16 cellular contexts compared by ENCODE assay signal in the genomic region with DNA sequence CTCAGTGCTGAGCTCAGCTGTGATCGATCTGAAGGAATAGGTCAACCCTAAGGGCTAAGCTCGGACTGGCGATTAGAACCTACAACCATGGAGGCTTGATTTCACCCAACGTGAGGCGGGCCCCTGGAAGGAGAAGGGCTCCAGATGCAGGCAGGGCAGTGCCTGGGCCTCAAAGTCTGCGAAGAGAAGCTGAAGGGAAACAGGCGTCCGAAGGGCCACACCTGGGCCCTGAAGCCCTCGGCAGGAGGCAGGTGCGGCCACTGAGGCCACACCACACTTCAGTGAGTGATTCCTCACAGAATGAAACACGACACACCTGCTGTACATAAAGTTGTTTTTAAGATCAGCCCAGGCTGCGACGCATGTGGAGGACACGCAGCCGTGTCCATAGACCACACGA.
A peak's percentile ranks its signal among the peaks of the same experiment; 100 is the strongest.
DNase-seq lines count a peak whose midpoint lies in the region; ATAC-seq and TF ChIP-seq lines count a peak whose summit lies in the region.
"Had no signal": no experiment of that assay in that cellular context is flagged by ENCODE, and none has a peak within 500 bp of the region (broad histone marks: within the 10 kb centered on the region; RNA-seq: fewer than 3 reads in every experiment).

No MANE protein-coding gene starts in this region.

- H3K27ac Mint-ChIP-seq in activated T-helper 17 cell treated with anti-CD3 and anti-CD28 coated beads, Interleukin-2, amount 50 U/mL, for 72 hours: peak overlapping the region; percentile 57
- peak overlapping the region; percentile 92 for H3K27ac Mint-ChIP-seq in glutamatergic neuron (ENCODE audit: unreplicated experiment)
- H3K27ac Mint-ChIP-seq: CD4-positive, alpha-beta memory T cell; GM23338; H9 had no signal

- no peaks in the 10 kb centered on the region for H3K9me3 Mint-ChIP-seq in activated T-helper 17 cell treated with anti-CD3 and anti-CD28 coated beads, Interleukin-2, amount 50 U/mL, for 72 hours
- H3K9me3 Mint-ChIP-seq in glutamatergic neuron (ENCODE audit: unreplicated experiment): peaks cover 21% of the 10 kb centered on the region
- H3K9me3 Mint-ChIP-seq: CD4-positive, alpha-beta memory T cell had no signal

- TF ChIP-seq CTCF in glutamatergic neuron (IDR thresholded peaks at IDR 0.05; ENCODE audit: partially characterized antibody, unreplicated experiment): no peak
- TF ChIP-seq CTCF in spleen (IDR thresholded peaks at IDR 0.05 in 8 of 11, conservative IDR thresholded peaks at IDR 0.05 in 3 of 11): no peak
- TF ChIP-seq CTCF in foreskin fibroblast (IDR thresholded peaks at IDR 0.05; ENCODE audit: low read depth, low read length): no peak

- H3K4me1 Mint-ChIP-seq in activated T-helper 17 cell treated with anti-CD3 and anti-CD28 coated beads, Interleukin-2, amount 50 U/mL, for 72 hours: no peaks in the 10 kb centered on the region
- peaks cover 38% of the 10 kb centered on the region for H3K4me1 Mint-ChIP-seq in glutamatergic neuron (ENCODE audit: low read depth, unreplicated experiment)
- H3K4me1 Mint-ChIP-seq: CD4-positive, alpha-beta memory T cell; GM23338 had no signal

- no peaks in the 10 kb centered on the region for H3K9me3 ChIP-seq in spleen
- H3K9me3 ChIP-seq: Caco-2 had no signal

- H3K27me3 ChIP-seq in spleen (replicated peaks in 1 of 7): peaks cover 0 to 24% (median 0%) of the 10 kb centered on the region in 7 donors

- no peaks in the 10 kb centered on the region for H3K4me1 ChIP-seq in spleen
- H3K4me1 ChIP-seq: Caco-2 had no signal

- no peak for ATAC-seq in activated T-helper 17 cell treated with anti-CD3 and anti-CD28 coated beads, Interleukin-2, amount 50 U/mL, for 72 hours (replicated peaks)
- no peak for ATAC-seq in HG02623 (IDR thresholded peaks at IDR 0.05; ENCODE audit: unreplicated experiment)
- ATAC-seq: GM12878, GM23338, HCT116 had no signal

- WGBS in spleen, 5 donors: 89 to 94% (median 91%) methylated on average over 16 of the region's 16 CpGs

- no peak overlapping the region for H3K27ac ChIP-seq in spleen

- H3K4me3 ChIP-seq in spleen: no peak overlapping the region
- no peak overlapping the region for H3K4me3 ChIP-seq in foreskin fibroblast (ENCODE audit: low read depth in 1 of 2, low read length in 2 of 2)
- H3K4me3 ChIP-seq: GM12878, GM23338 had no signal

- intact Hi-C loops in spleen (cut with DNase I; ENCODE audit: low total_unique reads): no loop called here

- peaks cover 6% of the 10 kb centered on the region for H3K27me3 Mint-ChIP-seq in activated T-helper 17 cell treated with anti-CD3 and anti-CD28 coated beads, Interleukin-2, amount 50 U/mL, for 72 hours
- H3K27me3 Mint-ChIP-seq in glutamatergic neuron (ENCODE audit: unreplicated experiment): peaks cover 21% of the 10 kb centered on the region

- TF ChIP-seq POLR2A in spleen (IDR thresholded peaks at IDR 0.05): no peak

- no peaks in the 10 kb centered on the region for H3K36me3 ChIP-seq in spleen

- DNase-seq in glutamatergic neuron (no peak), spleen (peak; percentile 49), foreskin fibroblast (no peak)
- DNase-seq in NK-92 treated with Interleukin-12 subunit alpha and Interleukin-12 subunit beta, amount 100 ng/mL, for 24 hours (lab: John Stamatoyannopoulos, UW): no peak
- DNase-seq: C1 segment of cervical spinal cord; Caco-2; CD4-positive, alpha-beta memory T cell; DMS153; EL; GDM1; H9 had no signal

- no peak overlapping the region for H3K4me3 Mint-ChIP-seq in activated T-helper 17 cell treated with anti-CD3 and anti-CD28 coated beads, Interleukin-2, amount 50 U/mL, for 72 hours
- peak overlapping the region; percentile 21 for H3K4me3 Mint-ChIP-seq in glutamatergic neuron (ENCODE audit: unreplicated experiment)
- H3K4me3 Mint-ChIP-seq: CD4-positive, alpha-beta memory T cell; GM23338; H9 had no signal

- no peaks in the 10 kb centered on the region for H3K36me3 Mint-ChIP-seq in activated T-helper 17 cell treated with anti-CD3 and anti-CD28 coated beads, Interleukin-2, amount 50 U/mL, for 72 hours (ENCODE audit: low read depth)
- peaks cover 4% of the 10 kb centered on the region for H3K36me3 Mint-ChIP-seq in glutamatergic neuron (ENCODE audit: unreplicated experiment)
- H3K36me3 Mint-ChIP-seq: CD4-positive, alpha-beta memory T cell had no signal
